In the genomic region with DNA sequence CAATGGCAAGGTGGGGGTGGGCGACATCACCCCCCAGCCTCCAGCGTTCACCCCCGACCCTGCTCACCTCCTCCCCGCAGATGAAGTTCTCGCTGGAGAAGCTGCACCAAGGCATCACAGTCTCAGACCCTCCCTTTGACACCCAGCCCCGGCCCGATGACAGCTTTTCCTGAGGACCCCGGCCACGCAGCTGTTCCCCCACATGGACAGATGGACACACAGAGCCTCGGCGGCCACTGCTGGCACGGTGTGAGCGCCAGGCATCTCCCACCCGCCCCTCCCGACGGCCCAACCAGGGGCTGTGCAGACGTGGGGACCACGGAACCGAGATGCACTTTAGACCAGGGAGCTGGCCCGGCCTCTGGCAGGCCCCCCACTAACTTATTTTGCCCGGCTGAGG, we compare ENCODE assay signal across 22 cellular contexts. TPM values are rescaled to one million over a fixed set of nuclear protein-coding genes. Genes with fewer than 3 reads are reported as not detected.
DNase-seq lines count a peak whose midpoint lies in the region; ATAC-seq, FAIRE-seq and TF ChIP-seq lines count a peak whose summit lies in the region.
"Had no signal": no experiment of that assay in that cellular context is flagged by ENCODE, and none has a peak within 500 bp of the region (broad histone marks: within the 10 kb centered on the region; RNA-seq: fewer than 3 reads in every experiment).

No MANE protein-coding gene starts in this region.

- H3K4me3 Mint-ChIP-seq in activated CD8-positive, alpha-beta T cell treated with anti-CD3 and anti-CD28 coated beads for 36 hours, result no peak overlapping the region
- H3K4me3 Mint-ChIP-seq: CD4-positive, alpha-beta memory T cell had no signal

- H3K9ac ChIP-seq in K562 (ENCODE audit: insufficient read depth in 1 of 2, low read depth in 2 of 2, low read length in 2 of 2), result no peak overlapping the region

- no peak overlapping the region for H2AFZ ChIP-seq in K562 (ENCODE audit: low read depth, low read length)

- H3K27ac Mint-ChIP-seq in activated CD8-positive, alpha-beta T cell treated with anti-CD3 and anti-CD28 coated beads for 36 hours, result no peak overlapping the region

- DNase-seq in right cardiac atrium (peak in 2 of 3 donors; percentile 39 to 45), Right ventricle myocardium inferior (ENCODE audit: missing footprints) (no peak), RWPE1 (ENCODE audit: low spot score) (no peak), K562 (ENCODE audit: extremely low read depth in 1 of 4, low spot score in 3 of 4) (no peak), GM13977 (ENCODE audit: low spot score) (no peak)
- DNase-seq in activated CD8-positive, alpha-beta T cell treated with anti-CD3 and anti-CD28 coated beads for 36 hours, result no peak
- DNase-seq: C1 segment of cervical spinal cord, Calu3, COR-L47, DMS53, DMS79 treated with DMSO at 0.1 percent for 48 hours, GF-D8, GOT3, H7, HCEC 1CT had no signal

- TF ChIP-seq CTCF in RWPE1 (conservative IDR thresholded peaks at IDR 0.05; ENCODE audit: low read depth) (no peak), K562 (IDR thresholded peaks at IDR 0.05 in 2 of 3, conservative IDR thresholded peaks at IDR 0.05 in 1 of 3; ENCODE audit: insufficient read depth in 2 of 3, low read depth in 1 of 3, low read length in 3 of 3) (no peak), GM13977 (IDR thresholded peaks at IDR 0.05; ENCODE audit: extremely low read depth, insufficient read depth, missing control alignments) (no peak)
- no peak for TF ChIP-seq CTCF in activated CD8-positive, alpha-beta T cell treated with anti-CD3 and anti-CD28 coated beads for 36 hours (IDR thresholded peaks at IDR 0.05)

- CTCF ChIA-PET in RWPE1 (lab: Yijun Ruan, JAX), result interaction anchor here (1.3 to 1.7 kb wide), 2 partner anchors 18 to 53 kb away, joined by 7 to 8 read pairs; no protein-coding TSS in a partner anchor
- CTCF ChIA-PET in K562 (lab: Yijun Ruan, JAX; ENCODE audit: low intra/inter-chr PET ratio), result no interaction called here
- CTCF ChIA-PET in activated CD8-positive, alpha-beta T cell treated with anti-CD3 and anti-CD28 coated beads for 36 hours (lab: Charles Lee), result interaction anchor here (1.7 to 2.4 kb wide), 3 partner anchors 18 to 53 kb away, joined by 4 to 14 read pairs (median 5); no protein-coding TSS in a partner anchor

- intact Hi-C loops in right cardiac atrium (cut with DNase I), result no loop called here
- intact Hi-C loops in Right ventricle myocardium inferior (cut with DNase I), result no loop called here
- intact Hi-C loops in K562 (cut with micrococcal nuclease), result no loop called here
- intact Hi-C loops in activated CD8-positive, alpha-beta T cell treated with anti-CD3 and anti-CD28 coated beads for 36 hours (cut with micrococcal nuclease), result no loop called here

- ATAC-seq in right cardiac atrium (no peak), Right ventricle myocardium inferior (no peak), K562 (no peak)
- ATAC-seq in activated CD8-positive, alpha-beta T cell treated with anti-CD3 and anti-CD28 coated beads for 36 hours, result no peak

- H3K27me3 ChIP-seq in right cardiac atrium (ENCODE audit: control insufficient read depth, insufficient read depth) (no peaks in the 10 kb centered on the region), K562 (ENCODE audit: control insufficient read depth in 2 of 2, insufficient read depth in 2 of 2, low read length in 2 of 2) (no peaks in the 10 kb centered on the region)

- no peak for TF ChIP-seq RAD21 in K562 (CRISPR knock-in tag; conservative IDR thresholded peaks at IDR 0.05 in 1 of 2, IDR thresholded peaks at IDR 0.05 in 1 of 2)

- H3K36me3 ChIP-seq in K562 (ENCODE audit: control insufficient read depth, insufficient read depth, low read length), result peaks cover 69% of the 10 kb centered on the region

- H3K4me3 ChIP-seq in right cardiac atrium (ENCODE audit: low read length) (no peak overlapping the region), K562 (no peak overlapping the region)

- H3K9me3 ChIP-seq in right cardiac atrium (ENCODE audit: control insufficient read depth, low read length) (no peaks in the 10 kb centered on the region), K562 (replicated peaks; ENCODE audit: control insufficient read depth, insufficient read depth, low read depth, low read length) (no peaks in the 10 kb centered on the region)

- H3K79me2 ChIP-seq in K562 (ENCODE audit: control insufficient read depth, insufficient read depth, low read length), result no peaks in the 10 kb centered on the region

- no peaks in the 10 kb centered on the region for H3K27me3 Mint-ChIP-seq in activated CD8-positive, alpha-beta T cell treated with anti-CD3 and anti-CD28 coated beads for 36 hours
- H3K27me3 Mint-ChIP-seq: CD4-positive, alpha-beta memory T cell had no signal

- H3K4me2 ChIP-seq in K562 (ENCODE audit: insufficient read depth, low read length), result no peak overlapping the region

- H3K4me1 ChIP-seq in right cardiac atrium (ENCODE audit: control insufficient read depth, insufficient read depth, low read length) (peaks cover 2% of the 10 kb centered on the region), K562 (replicated peaks in 1 of 2; ENCODE audit: control insufficient read depth in 2 of 2, insufficient read depth in 2 of 2, low read length in 2 of 2) (peaks cover 0 to 14% of the 10 kb centered on the region in 2 experiments; a peak in 4 of 5 replicates)

- no peak overlapping the region for H3K27ac ChIP-seq in right cardiac atrium (ENCODE audit: low read length)
- peak overlapping the region; percentile 49; the same call in 1 of the 2 replicates for H3K27ac ChIP-seq in RWPE1
- no peak overlapping the region for H3K27ac ChIP-seq in K562 (ENCODE audit: extremely low read depth, low read depth, low read length)

- H4K20me1 ChIP-seq in K562 (replicated peaks; ENCODE audit: control insufficient read depth, insufficient read depth, low read length), result 0 out of 2 replicates have a peak, but pooled peaks cover 3% of the 10 kb centered on the region

- TF ChIP-seq POLR2A in K562 (conservative IDR thresholded peaks at IDR 0.05), result no peak

- peaks cover 36% of the 10 kb centered on the region for H3K36me3 Mint-ChIP-seq in activated CD8-positive, alpha-beta T cell treated with anti-CD3 and anti-CD28 coated beads for 36 hours (ENCODE audit: low read depth)

- in situ Hi-C loops in K562 (cut with MboI) (no loop called here), GM13977 (cut with MboI; ENCODE audit: low pct_unique_long_range_greater_than_20kb, low sequenced_read_pairs, unreplicated experiment) (no loop called here)

- H3K4me1 Mint-ChIP-seq in activated CD8-positive, alpha-beta T cell treated with anti-CD3 and anti-CD28 coated beads for 36 hours (ENCODE audit: low read depth), result peaks cover 7% of the 10 kb centered on the region

- POLR2A ChIA-PET in RWPE1 (lab: Yijun Ruan, JAX; ENCODE audit: low non-redundant PET), result no interaction called here
- POLR2A ChIA-PET in K562 (lab: Yijun Ruan, JAX), result interaction anchor here (0.6 to 3.3 kb wide), 4 partner anchors 10 to 127 kb away, joined by 3 to 18 read pairs (median 4); no protein-coding TSS in a partner anchor
- POLR2A ChIA-PET in activated CD8-positive, alpha-beta T cell treated with anti-CD3 and anti-CD28 coated beads for 36 hours (lab: Charles Lee), result interaction anchor here (0.9 to 3.1 kb wide), 3 partner anchors 12 to 25 kb away, joined by 3 to 25 read pairs (median 3); no protein-coding TSS in a partner anchor

- WGBS in right cardiac atrium, result 88% methylated on average over 21 of the region's 21 CpGs
- WGBS in K562 (ENCODE audit: insufficient coverage, low coverage, missing lambda C conversion rate), result 90% methylated on average over 13 of the region's 21 CpGs

- TF ChIP-seq EP300 in K562 (IDR thresholded peaks at IDR 0.05; ENCODE audit: low read length), result no peak

- BruUV-seq in K562 (replicated peaks; lab: Mats Ljungman, UMichigan), result no TSS peak

- no peak for FAIRE-seq in K562 (lab: Jason Lieb, UNC)
- FAIRE-seq: GM12891 had no signal

- no peaks in the 10 kb centered on the region for H3K9me3 Mint-ChIP-seq in activated CD8-positive, alpha-beta T cell treated with anti-CD3 and anti-CD28 coated beads for 36 hours
- H3K9me3 Mint-ChIP-seq: CD4-positive, alpha-beta memory T cell had no signal

- H3K9me1 ChIP-seq in K562 (ENCODE audit: control insufficient read depth, insufficient read depth, low read length), result no peaks in the 10 kb centered on the region

RNA-seq across cellular contexts. Expression of a gene that starts 4.3 kb away (rescaled TPM):
- 100 to 1,000 TPM in 1 of 4 donors, 10 to 100 TPM in 3; 74.3 to 134 (median 87.1) TPM for total RNA-seq in right cardiac atrium
- polyA plus RNA-seq in right cardiac atrium, result 89.1 TPM
- 44.3 TPM for total RNA-seq in Right ventricle myocardium inferior
- 6.3 and 14.6 TPM in 2 replicates for total RNA-seq in K562 (2011; cell fraction: chromatin; rRNA removed; ENCODE audit: low replicate concordance)
- 7.7 and 7.9 TPM in 2 replicates for total RNA-seq in K562 (2011; cell fraction: nucleolus; rRNA removed)
- total RNA-seq in K562 (2011; cell fraction: nucleoplasm; rRNA removed), result 8.3 and 13.4 TPM in 2 replicates
- total RNA-seq in K562 (2014; rRNA removed), result 0.91 and 1.6 TPM in 2 replicates
- total RNA-seq in K562 (2014; rRNA removed; fragmentation: Illumina TruSeq; extraction: Trizol), result 0.51 and 0.80 TPM in 2 replicates
- total RNA-seq in K562 (2015; rRNA removed; fragmentation: Illumina TruSeq; extraction: Trizol), result 0.91 and 1.2 TPM in 2 replicates
- total RNA-seq in K562 (2021), result 1.8 TPM in 2 replicates
- 2.5 and 4.2 TPM in 2 replicates for polyA plus RNA-seq in K562 (2011; rRNA removed)
- 2.3 and 2.6 TPM in 2 replicates for polyA plus RNA-seq in K562 (2011; cell fraction: cytosol; rRNA removed)
- polyA plus RNA-seq in K562 (2011; cell fraction: nucleus; rRNA removed), result 9.1 and 10.0 TPM in 2 replicates
- polyA plus RNA-seq in K562 (2012), result 1.4 and 3.7 TPM in 2 replicates
- polyA plus RNA-seq in K562 (2014; fragmentation: Illumina TruSeq; extraction: Trizol), result 0.79 and 1.0 TPM in 2 replicates
- polyA plus RNA-seq in K562 (2014; fragmentation: Nextera tagmentation; extraction: Ambion mirVana), result under 1 TPM; 0.03 to 0.06 TPM
- polyA plus RNA-seq in K562 (2014; rRNA removed), result 1.2 and 2.1 TPM in 2 replicates
- polyA minus RNA-seq in K562 (2011; rRNA and poly(A)+ RNA removed), result 1.1 and 2.6 TPM in 2 replicates
- 1.2 and 1.5 TPM in 2 replicates for polyA minus RNA-seq in K562 (2011; cell fraction: cytosol; rRNA and poly(A)+ RNA removed)
- polyA minus RNA-seq in K562 (2011; cell fraction: nucleus; rRNA and poly(A)+ RNA removed), result 1.6 and 2.2 TPM in 2 replicates
- under 1 TPM; 0.63 to 0.90 TPM for total RNA-seq in activated CD8-positive, alpha-beta T cell treated with anti-CD3 and anti-CD28 coated beads for 36 hours

RNA-seq across cellular contexts. Expression of a gene that starts 15.6 kb away (rescaled TPM):
- total RNA-seq in right cardiac atrium (1 to 10 TPM; 3.9 to 7.0 (median 5.0) TPM), Right ventricle myocardium inferior (5.5 TPM), K562 (2014; rRNA removed) (not detected in 2 replicates), K562 (2014; rRNA removed; fragmentation: Illumina TruSeq; extraction: Trizol) (not detected in 2 replicates), K562 (2015; rRNA removed; fragmentation: Illumina TruSeq; extraction: Trizol) (0.15 TPM in 1 of 2 replicates, not detected in the other), K562 (2021) (0.20 and 0.36 TPM in 2 replicates)
- polyA plus RNA-seq in right cardiac atrium (1.5 TPM), K562 (2011; rRNA removed) (0.10 and 0.11 TPM in 2 replicates), K562 (2014; fragmentation: Illumina TruSeq; extraction: Trizol) (not detected in 2 replicates), K562 (2014; fragmentation: Nextera tagmentation; extraction: Ambion mirVana) (not detected), K562 (2014; rRNA removed) (not detected in 2 replicates)
- total RNA-seq in K562 (2011; cell fraction: chromatin; rRNA removed; ENCODE audit: low replicate concordance), result 0.30 and 0.74 TPM in 2 replicates
- 0.26 and 0.67 TPM in 2 replicates for total RNA-seq in K562 (2011; cell fraction: nucleolus; rRNA removed)
- total RNA-seq in K562 (2011; cell fraction: nucleoplasm; rRNA removed), result 0.59 and 0.99 TPM in 2 replicates
- polyA plus RNA-seq in K562 (2011; cell fraction: cytosol; rRNA removed), result 0.09 and 0.12 TPM in 2 replicates
- polyA plus RNA-seq in K562 (2011; cell fraction: nucleus; rRNA removed), result 0.63 and 1.3 TPM in 2 replicates
- 0.10 and 1.7 TPM in 2 replicates for polyA plus RNA-seq in K562 (2012)
- polyA minus RNA-seq in K562 (2011; rRNA and poly(A)+ RNA removed), result not detected in 2 replicates
- polyA minus RNA-seq in K562 (2011; cell fraction: cytosol; rRNA and poly(A)+ RNA removed), result not detected in 2 replicates
- polyA minus RNA-seq in K562 (2011; cell fraction: nucleus; rRNA and poly(A)+ RNA removed), result 0.27 and 0.56 TPM in 2 replicates
- under 1 TPM in 1 of 2 experiments, not detected in 1; 0.11 TPM for total RNA-seq in activated CD8-positive, alpha-beta T cell treated with anti-CD3 and anti-CD28 coated beads for 36 hours
- total RNA-seq: A172, A673, Daoy, G401 had no signal
- polyA plus RNA-seq: BJ had no signal

RNA-seq across cellular contexts. Expression of a gene that starts 25.8 kb away (rescaled TPM):
- total RNA-seq in right cardiac atrium, result 10 to 100 TPM; 27.9 to 37.4 (median 32.7) TPM
- polyA plus RNA-seq in right cardiac atrium, result 32.0 TPM
- total RNA-seq in Right ventricle myocardium inferior, result 25.8 TPM
- total RNA-seq in K562 (2011; cell fraction: chromatin; rRNA removed; ENCODE audit: low replicate concordance), result 167 and 288 TPM in 2 replicates
- total RNA-seq in K562 (2011; cell fraction: nucleolus; rRNA removed), result 130 and 133 TPM in 2 replicates
- 132 and 192 TPM in 2 replicates for total RNA-seq in K562 (2011; cell fraction: nucleoplasm; rRNA removed)
- 41.8 and 47.0 TPM in 2 replicates for total RNA-seq in K562 (2014; rRNA removed)
- 13.9 and 16.4 TPM in 2 replicates for total RNA-seq in K562 (2014; rRNA removed; fragmentation: Illumina TruSeq; extraction: Trizol)
- 19.4 and 20.5 TPM in 2 replicates for total RNA-seq in K562 (2015; rRNA removed; fragmentation: Illumina TruSeq; extraction: Trizol)
- total RNA-seq in K562 (2021), result 58.7 and 62.5 TPM in 2 replicates
- 39.4 and 54.3 TPM in 2 replicates for polyA plus RNA-seq in K562 (2011; rRNA removed)
- 51.1 and 57.8 TPM in 2 replicates for polyA plus RNA-seq in K562 (2011; cell fraction: cytosol; rRNA removed)
- polyA plus RNA-seq in K562 (2011; cell fraction: nucleus; rRNA removed), result 131 and 183 TPM in 2 replicates
- polyA plus RNA-seq in K562 (2012), result 35.7 and 68.6 TPM in 2 replicates
- 38.5 and 54.1 TPM in 2 replicates for polyA plus RNA-seq in K562 (2014; fragmentation: Illumina TruSeq; extraction: Trizol)
- 1 to 10 TPM; 1.4 to 1.7 TPM for polyA plus RNA-seq in K562 (2014; fragmentation: Nextera tagmentation; extraction: Ambion mirVana)
- 61.7 and 63.8 TPM in 2 replicates for polyA plus RNA-seq in K562 (2014; rRNA removed)
- 41.4 and 44.4 TPM in 2 replicates for polyA minus RNA-seq in K562 (2011; rRNA and poly(A)+ RNA removed)
- 39.7 and 39.8 TPM in 2 replicates for polyA minus RNA-seq in K562 (2011; cell fraction: cytosol; rRNA and poly(A)+ RNA removed)
- 31.2 and 45.4 TPM in 2 replicates for polyA minus RNA-seq in K562 (2011; cell fraction: nucleus; rRNA and poly(A)+ RNA removed)
- total RNA-seq in activated CD8-positive, alpha-beta T cell treated with anti-CD3 and anti-CD28 coated beads for 36 hours, result 100 to 1,000 TPM; 128 to 134 TPM

Comparison
In these comparisons a context has a peak if more than half of its experiments do, and no peak if none do; other contexts are left out.
1. DNase-seq: peak in right cardiac atrium (2 of 3); none in Right ventricle myocardium inferior (single experiment), RWPE1 (single experiment), K562 (0 of 4), activated CD8-positive, alpha-beta T cell treated with anti-CD3 and anti-CD28 coated beads for 36 hours (single experiment) and GM13977 (single experiment).